In genomic region chr1:16248603-16249534, GRCh38 we compare ENCODE assay signal across 8 cellular contexts. TPM values are rescaled to one million over a fixed set of nuclear protein-coding genes. Genes with fewer than 3 reads are reported as not detected.
DNase-seq lines count a peak whose midpoint lies in the region; ATAC-seq and TF ChIP-seq lines count a peak whose summit lies in the region.

No MANE protein-coding gene starts in this region.

- no peaks in the 10 kb centered on the region for H4K20me1 ChIP-seq in MM.1S (ENCODE audit: insufficient read depth, low read length)

- peaks cover 15 to 42% (median 25%) of the 10 kb centered on the region in 7 donors for H3K4me1 Mint-ChIP-seq in naive thymus-derived CD4-positive, alpha-beta T cell

- H3K4me3 ChIP-seq in MM.1S (ENCODE audit: low read length), result no peak overlapping the region
- H3K4me3 ChIP-seq in esophagus (ENCODE audit: low read depth in 1 of 2, low read length in 2 of 2), result no peak overlapping the region
- no peak overlapping the region for H3K4me3 ChIP-seq in naive thymus-derived CD4-positive, alpha-beta T cell (ENCODE audit: low read length)

- no peaks in the 10 kb centered on the region for H3K27me3 ChIP-seq in MM.1S (replicated peaks; ENCODE audit: insufficient read depth, low read length)
- no peaks in the 10 kb centered on the region for H3K27me3 ChIP-seq in esophagus (ENCODE audit: control insufficient read depth in 1 of 2, insufficient read depth in 2 of 2, low read length in 2 of 2)
- H3K27me3 ChIP-seq in naive thymus-derived CD4-positive, alpha-beta T cell (ENCODE audit: control insufficient read depth in 2 of 2, insufficient read depth in 2 of 2, low read length in 2 of 2), result no peaks in the 10 kb centered on the region

- no peak overlapping the region for H2AFZ ChIP-seq in MM.1S (ENCODE audit: low read length)

- DNase-seq in activated CD8-positive, alpha-beta memory T cell treated with anti-CD3 and anti-CD28 coated beads, Interleukin-2, amount 50 U/mL, for 48 hours, result peak; percentile 40
- DNase-seq in activated CD8-positive, alpha-beta memory T cell treated with anti-CD3 and anti-CD28 coated beads for 24 hours, result no peak
- peak; percentile 21 for DNase-seq in MM.1S
- peak; percentile 92 for DNase-seq in SHP77 treated with DMSO at 0.1 percent for 48 hours (lab: John Stamatoyannopoulos, UW)
- no peak for DNase-seq in naive thymus-derived CD4-positive, alpha-beta T cell
- no peak for DNase-seq in ecto neural progenitor cell (ENCODE audit: low spot score)

- no peak for TF ChIP-seq CTCF in MM.1S (IDR thresholded peaks at IDR 0.05; ENCODE audit: low read length)

- intact Hi-C loops in naive thymus-derived CD4-positive, alpha-beta T cell (cut with micrococcal nuclease), result no loop called here

- peak overlapping the region in 2 of 10 donors; percentile 24 to 32 for H3K4me3 Mint-ChIP-seq in naive thymus-derived CD4-positive, alpha-beta T cell

- peaks cover 9% of the 10 kb centered on the region for H3K4me1 ChIP-seq in MM.1S (ENCODE audit: low read length)
- peaks cover 4 to 11% of the 10 kb centered on the region in 2 donors for H3K4me1 ChIP-seq in esophagus (ENCODE audit: control insufficient read depth in 2 of 2, insufficient read depth in 2 of 2, low read length in 1 of 2)
- H3K4me1 ChIP-seq in naive thymus-derived CD4-positive, alpha-beta T cell (ENCODE audit: control insufficient read depth in 2 of 2, insufficient read depth in 2 of 2, low read length in 2 of 2), result peaks cover 4 to 5% of the 10 kb centered on the region in 2 donors

- H3F3A ChIP-seq in MM.1S (ENCODE audit: insufficient read depth, low read length), result peaks cover 5% of the 10 kb centered on the region; the same call in 1 of the 2 replicates

- H3K36me3 ChIP-seq in MM.1S (replicated peaks; ENCODE audit: insufficient read depth, low read length), result no peaks in the 10 kb centered on the region
- H3K36me3 ChIP-seq in esophagus (ENCODE audit: control insufficient read depth in 2 of 2, insufficient read depth in 2 of 2, low read length in 1 of 2), result peaks cover 11 to 19% of the 10 kb centered on the region in 2 donors
- H3K36me3 ChIP-seq in naive thymus-derived CD4-positive, alpha-beta T cell (ENCODE audit: control insufficient read depth in 2 of 3, insufficient read depth in 3 of 3, low read length in 3 of 3), result peaks cover 0 to 52% (median 0%) of the 10 kb centered on the region in 3 experiments

- H3K9ac ChIP-seq in MM.1S (ENCODE audit: low read length), result no peak overlapping the region

- no peak for ATAC-seq in naive thymus-derived CD4-positive, alpha-beta T cell
- ATAC-seq in GM19463 (IDR thresholded peaks at IDR 0.05; ENCODE audit: unreplicated experiment), result no peak

- H3K9me3 ChIP-seq in MM.1S (replicated peaks; ENCODE audit: insufficient read depth, low read length) (no peaks in the 10 kb centered on the region), esophagus (ENCODE audit: control insufficient read depth in 2 of 2, insufficient read depth in 1 of 2, low read depth in 1 of 2, low read length in 1 of 2) (no peaks in the 10 kb centered on the region)
- H3K9me3 ChIP-seq in naive thymus-derived CD4-positive, alpha-beta T cell (ENCODE audit: control insufficient read depth in 2 of 3, low read length in 3 of 3), result no peaks in the 10 kb centered on the region

- no peaks in the 10 kb centered on the region for H3K9me3 Mint-ChIP-seq in naive thymus-derived CD4-positive, alpha-beta T cell

- peak overlapping the region in 8 of 9 donors; percentile 49 to 86 (median 74) for H3K27ac Mint-ChIP-seq in naive thymus-derived CD4-positive, alpha-beta T cell

- H3K4me2 ChIP-seq in MM.1S (ENCODE audit: low read depth, low read length), result no peak overlapping the region

- H3K79me2 ChIP-seq in MM.1S (ENCODE audit: low read length), result no peaks in the 10 kb centered on the region

- 24 to 32% methylated on average over 7 of the region's 7 CpGs for WGBS in esophagus, 2 donors

- peaks cover 0 to 12% (median 7%) of the 10 kb centered on the region in 5 donors for H3K36me3 Mint-ChIP-seq in naive thymus-derived CD4-positive, alpha-beta T cell

- CTCF ChIA-PET in naive thymus-derived CD4-positive, alpha-beta T cell (lab: Charles Lee), result interaction anchor here (0.5 to 1.1 kb wide), 3 partner anchors 44 to 180 kb away, joined by 3 to 4 read pairs (median 3); no protein-coding TSS in a partner anchor

- POLR2A ChIA-PET in naive thymus-derived CD4-positive, alpha-beta T cell (lab: Charles Lee), result interaction anchor here (0.8 to 1.1 kb wide), 3 partner anchors 11 to 79 kb away, joined by 3 read pairs; partner anchors contain the start of gene CPLANE2

- no peaks in the 10 kb centered on the region for H3K9me2 ChIP-seq in MM.1S (replicated peaks; ENCODE audit: insufficient read depth, low read length)

- H3K27ac ChIP-seq in MM.1S (ENCODE audit: low read length), result no peak overlapping the region
- H3K27ac ChIP-seq in esophagus (ENCODE audit: low read depth in 2 of 2, low read length in 1 of 2), result peak overlapping the region; percentile 77 to 87
- peak overlapping the region; percentile 56 for H3K27ac ChIP-seq in naive thymus-derived CD4-positive, alpha-beta T cell (ENCODE audit: low read depth, low read length)

- H3K27me3 Mint-ChIP-seq in naive thymus-derived CD4-positive, alpha-beta T cell, result no peaks in the 10 kb centered on the region

RNA-seq across cellular contexts. Expression of gene CPLANE2, which starts 11.9 kb away (rescaled TPM):
- polyA plus RNA-seq in esophagus, result 1 to 10 TPM; 3.2 to 4.1 TPM
- 10 to 100 TPM in 2 of 5 experiments, 1 to 10 TPM in 3; 6.6 to 11.4 (median 8.8) TPM for total RNA-seq in naive thymus-derived CD4-positive, alpha-beta T cell
- polyA plus RNA-seq in naive thymus-derived CD4-positive, alpha-beta T cell, result 1 to 10 TPM; 3.0 to 3.6 TPM

RNA-seq across cellular contexts. Expression of gene ARHGEF19, which starts 36.4 kb away (rescaled TPM):
- polyA plus RNA-seq in esophagus, result 10 to 100 TPM; 20.1 to 31.1 TPM
- 10 to 100 TPM in 3 of 5 experiments, 1 to 10 TPM in 2; 8.8 to 12.4 (median 10.5) TPM for total RNA-seq in naive thymus-derived CD4-positive, alpha-beta T cell
- 1 to 10 TPM; 5.1 to 9.0 TPM for polyA plus RNA-seq in naive thymus-derived CD4-positive, alpha-beta T cell

Comparison
In these comparisons a context has a peak if more than half of its experiments do, and no peak if none do; other contexts are left out.
1. DNase-seq: peak in activated CD8-positive, alpha-beta memory T cell treated with anti-CD3 and anti-CD28 coated beads, Interleukin-2, amount 50 U/mL, for 48 hours (single experiment), MM.1S (single experiment) and SHP77 treated with DMSO at 0.1 percent for 48 hours (single experiment); none in activated CD8-positive, alpha-beta memory T cell treated with anti-CD3 and anti-CD28 coated beads for 24 hours (single experiment), naive thymus-derived CD4-positive, alpha-beta T cell (0 of 9) and ecto neural progenitor cell (single experiment).